28 cellular contexts compared by ENCODE assay signal in the genomic region with DNA sequence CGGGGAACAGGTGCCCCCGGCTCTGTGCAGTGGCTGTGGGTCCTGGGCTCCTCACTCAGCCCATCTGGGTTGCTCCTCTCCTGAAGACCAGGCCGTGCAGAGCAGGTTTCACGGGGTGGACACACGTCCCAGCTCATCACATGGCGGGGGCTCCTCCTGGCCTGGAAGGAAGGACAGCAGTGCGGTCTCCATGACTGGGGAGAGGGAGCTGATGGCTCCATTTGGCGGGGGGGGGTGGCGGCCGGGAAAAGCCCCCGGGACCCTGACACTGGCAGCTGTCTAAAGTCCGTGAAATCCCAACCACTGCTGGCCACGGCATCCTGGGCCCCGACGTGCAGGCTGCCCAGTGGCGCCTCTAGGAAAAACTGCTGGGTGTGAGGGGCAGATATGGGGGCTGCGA.
"Had no signal": no experiment of that assay in that cellular context is flagged by ENCODE, and none has a peak within 500 bp of the region (broad histone marks: within the 10 kb centered on the region; RNA-seq: fewer than 3 reads in every experiment).

No MANE protein-coding gene starts in this region.

- H3K27ac Mint-ChIP-seq: stimulated activated effector memory CD8-positive, alpha-beta T cell treated with anti-CD3 and anti-CD28 coated beads, Interleukin-12 subunit alpha, Interleukin-12 subunit beta, amount 100 ng/mL, for 72 hours; stimulated activated memory B cell treated with anti-CD40 and anti-IgM and Interleukin-4, amounts not matched to agents 10 μg/mL and 1 μg/mL and 100 μg/mL, for 72 hours; stimulated activated naive B cell treated with anti-CD40 and anti-IgM and Interleukin-4, amounts not matched to agents 10 μg/mL and 1 μg/mL and 100 μg/mL, for 72 hours; stimulated activated naive CD8-positive, alpha-beta T cell treated with anti-CD3 and anti-CD28 coated beads, Interleukin-15, amount 100 ng/mL, for 72 hours; stimulated activated naive CD8-positive, alpha-beta T cell treated with anti-CD3 and anti-CD28 coated beads, Interleukin-15, Interleukin-2, amounts not matched to agents 100 ng/mL and 50 ng/mL, for 24 hours; type B pancreatic cell had no signal

- H3K36me3 ChIP-seq: stomach, suprapubic skin, thoracic aorta, thyroid gland, tibial artery, transverse colon, upper lobe of left lung, upper lobe of right lung, uterus, vagina had no signal

- H3K4me3 ChIP-seq: stomach, suprapubic skin, testis, thoracic aorta, thyroid gland, tibial artery, tibial nerve, transverse colon, upper lobe of left lung, upper lobe of right lung, uterus, vagina had no signal

- H3K4me1 ChIP-seq: testis, uterus had no signal

- H3K36me3 Mint-ChIP-seq: stimulated activated effector memory CD8-positive, alpha-beta T cell treated with anti-CD3 and anti-CD28 coated beads, Interleukin-12 subunit alpha, Interleukin-12 subunit beta, amount 100 ng/mL, for 72 hours; stimulated activated memory B cell treated with anti-CD40 and anti-IgM and Interleukin-4, amounts not matched to agents 10 μg/mL and 1 μg/mL and 100 μg/mL, for 72 hours; type B pancreatic cell had no signal

- DNase-seq: stimulated activated CD4-positive, alpha-beta T cell treated with anti-CD3 and anti-CD28 coated beads, Interleukin-2, amount 100 ng/mL, for 48 hours; stimulated activated CD4-positive, alpha-beta T cell treated with anti-CD3 and anti-CD28 coated beads, Interleukin-4, amount 100 ng/mL, for 1 hour; stimulated activated CD4-positive, alpha-beta T cell treated with anti-CD3 and anti-CD28 coated beads, Interleukin-4, amount 100 ng/mL, for 24 hours; stimulated activated CD4-positive, alpha-beta T cell treated with anti-CD3 and anti-CD28 coated beads, Interleukin-4, amount 100 ng/mL, for 4 hours; stimulated activated CD8-positive, alpha-beta memory T cell treated with anti-CD3 and anti-CD28 coated beads, Interleukin-4, amount 100 ng/mL, for 48 hours; stimulated activated naive B cell treated with anti-CD40 and anti-IgM and Interleukin-4, amounts not matched to agents 10 μg/mL and 1 μg/mL and 100 μg/mL, for 72 hours; stimulated activated naive CD4-positive, alpha-beta T cell; stimulated activated naive CD4-positive, alpha-beta T cell treated with Interleukin-2 at 50 U/mL for 16 hours; stimulated activated naive CD8-positive, alpha-beta T cell treated with anti-CD3 and anti-CD28 coated beads, Interleukin-15, amount 100 ng/mL, for 72 hours; stimulated activated naive CD8-positive, alpha-beta T cell treated with anti-CD3 and anti-CD28 coated beads, Interleukin-15, Interleukin-2, amounts not matched to agents 100 U/mL and 50 U/mL, for 24 hours; stomach; substantia nigra; testis; tibial artery; transverse colon; trophoblast cell; upper lobe of right lung; uterus had no signal

- H3K27me3 ChIP-seq: testis, thyroid gland, upper lobe of left lung, vagina had no signal

- H3K9me3 Mint-ChIP-seq: stimulated activated effector memory CD8-positive, alpha-beta T cell treated with anti-CD3 and anti-CD28 coated beads, Interleukin-12 subunit alpha, Interleukin-12 subunit beta, amount 100 ng/mL, for 72 hours; stimulated activated memory B cell treated with anti-CD40 and anti-IgM and Interleukin-4, amounts not matched to agents 10 μg/mL and 1 μg/mL and 100 μg/mL, for 72 hours; stimulated activated naive CD8-positive, alpha-beta T cell treated with anti-CD3 and anti-CD28 coated beads, Interleukin-15, Interleukin-2, amounts not matched to agents 100 ng/mL and 50 ng/mL, for 24 hours; type B pancreatic cell had no signal

- H3K4me3 Mint-ChIP-seq: stimulated activated effector memory CD8-positive, alpha-beta T cell treated with anti-CD3 and anti-CD28 coated beads, Interleukin-12 subunit alpha, Interleukin-12 subunit beta, amount 100 ng/mL, for 72 hours; stimulated activated memory B cell treated with anti-CD40 and anti-IgM and Interleukin-4, amounts not matched to agents 10 μg/mL and 1 μg/mL and 100 μg/mL, for 72 hours; stimulated activated naive B cell treated with anti-CD40 and anti-IgM and Interleukin-4, amounts not matched to agents 10 μg/mL and 1 μg/mL and 100 μg/mL, for 72 hours; stimulated activated naive CD8-positive, alpha-beta T cell treated with anti-CD3 and anti-CD28 coated beads, Interleukin-15, amount 100 ng/mL, for 72 hours; stimulated activated naive CD8-positive, alpha-beta T cell treated with anti-CD3 and anti-CD28 coated beads, Interleukin-15, Interleukin-2, amounts not matched to agents 100 ng/mL and 50 ng/mL, for 24 hours; type B pancreatic cell had no signal

- H3K9me3 ChIP-seq: testis, thyroid gland, transverse colon, vagina had no signal

- H3K27ac ChIP-seq: stomach, suprapubic skin, testis, thoracic aorta, thyroid gland, tibial artery, tibial nerve, transverse colon, upper lobe of left lung, upper lobe of right lung, uterus, vagina had no signal
